Comparison of ENCODE assay signal across 2 cellular contexts in genomic region chr16:1173778-1174451, GRCh38.
TF ChIP-seq lines count a peak whose summit lies in the region.

No MANE protein-coding gene starts in this region.

TF ChIP-seq in IMR-90, 13 proteins besides CTCF, POLR2A, EP300 and RAD21:
- TF ChIP-seq CEBPB (IDR thresholded peaks at IDR 0.05; ENCODE audit: low read depth, low read length), result no peak
- TF ChIP-seq MAFK (IDR thresholded peaks at IDR 0.05; ENCODE audit: low read depth, low read length), result no peak
- TF ChIP-seq, protein P1, sequence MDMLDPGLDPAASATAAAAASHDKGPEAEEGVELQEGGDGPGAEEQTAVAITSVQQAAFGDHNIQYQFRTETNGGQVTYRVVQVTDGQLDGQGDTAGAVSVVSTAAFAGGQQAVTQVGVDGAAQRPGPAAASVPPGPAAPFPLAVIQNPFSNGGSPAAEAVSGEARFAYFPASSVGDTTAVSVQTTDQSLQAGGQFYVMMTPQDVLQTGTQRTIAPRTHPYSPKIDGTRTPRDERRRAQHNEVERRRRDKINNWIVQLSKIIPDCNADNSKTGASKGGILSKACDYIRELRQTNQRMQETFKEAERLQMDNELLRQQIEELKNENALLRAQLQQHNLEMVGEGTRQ (IDR thresholded peaks at IDR 0.05; ENCODE audit: low read depth, low read length), result no peak
- no peak for TF ChIP-seq MAZ (IDR thresholded peaks at IDR 0.05; ENCODE audit: borderline replicate concordance, low read depth, low read length)
- TF ChIP-seq MXI1 (IDR thresholded peaks at IDR 0.05; ENCODE audit: borderline replicate concordance, low read depth, low read length), result no peak
- TF ChIP-seq BHLHE40 (IDR thresholded peaks at IDR 0.05; ENCODE audit: low read depth, low read length), result no peak

TF ChIP-seq in K562, 482 proteins besides CTCF, POLR2A, EP300 and RAD21:
- TF ChIP-seq, protein P2, sequence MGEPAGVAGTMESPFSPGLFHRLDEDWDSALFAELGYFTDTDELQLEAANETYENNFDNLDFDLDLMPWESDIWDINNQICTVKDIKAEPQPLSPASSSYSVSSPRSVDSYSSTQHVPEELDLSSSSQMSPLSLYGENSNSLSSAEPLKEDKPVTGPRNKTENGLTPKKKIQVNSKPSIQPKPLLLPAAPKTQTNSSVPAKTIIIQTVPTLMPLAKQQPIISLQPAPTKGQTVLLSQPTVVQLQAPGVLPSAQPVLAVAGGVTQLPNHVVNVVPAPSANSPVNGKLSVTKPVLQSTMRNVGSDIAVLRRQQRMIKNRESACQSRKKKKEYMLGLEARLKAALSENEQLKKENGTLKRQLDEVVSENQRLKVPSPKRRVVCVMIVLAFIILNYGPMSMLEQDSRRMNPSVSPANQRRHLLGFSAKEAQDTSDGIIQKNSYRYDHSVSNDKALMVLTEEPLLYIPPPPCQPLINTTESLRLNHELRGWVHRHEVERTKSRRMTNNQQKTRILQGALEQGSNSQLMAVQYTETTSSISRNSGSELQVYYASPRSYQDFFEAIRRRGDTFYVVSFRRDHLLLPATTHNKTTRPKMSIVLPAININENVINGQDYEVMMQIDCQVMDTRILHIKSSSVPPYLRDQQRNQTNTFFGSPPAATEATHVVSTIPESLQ (CRISPR knock-in tag; IDR thresholded peaks at IDR 0.05), result no peak
- no peak for TF ChIP-seq MCM7 (IDR thresholded peaks at IDR 0.05)
- TF ChIP-seq NFE2L1 (tag; IDR thresholded peaks at IDR 0.05; ENCODE audit: borderline replicate concordance, low read depth), result no peak
- TF ChIP-seq TARDBP (IDR thresholded peaks at IDR 0.05), result no peak
- TF ChIP-seq USF1 (CRISPR knock-in tag; IDR thresholded peaks at IDR 0.05), result peak; percentile 78
- no peak for TF ChIP-seq NCOA6 (IDR thresholded peaks at IDR 0.05)
- peak; percentile 98 for TF ChIP-seq ZKSCAN1 (IDR thresholded peaks at IDR 0.05; ENCODE audit: low read depth, low read length)
- TF ChIP-seq POLR2G (IDR thresholded peaks at IDR 0.05; ENCODE audit: low read depth, low read length), result no peak
- TF ChIP-seq, protein P1 (CRISPR knock-in tag; IDR thresholded peaks at IDR 0.05), result peak; percentile 52
